ENCODE assay signal across 1 cellular context in the genomic region with DNA sequence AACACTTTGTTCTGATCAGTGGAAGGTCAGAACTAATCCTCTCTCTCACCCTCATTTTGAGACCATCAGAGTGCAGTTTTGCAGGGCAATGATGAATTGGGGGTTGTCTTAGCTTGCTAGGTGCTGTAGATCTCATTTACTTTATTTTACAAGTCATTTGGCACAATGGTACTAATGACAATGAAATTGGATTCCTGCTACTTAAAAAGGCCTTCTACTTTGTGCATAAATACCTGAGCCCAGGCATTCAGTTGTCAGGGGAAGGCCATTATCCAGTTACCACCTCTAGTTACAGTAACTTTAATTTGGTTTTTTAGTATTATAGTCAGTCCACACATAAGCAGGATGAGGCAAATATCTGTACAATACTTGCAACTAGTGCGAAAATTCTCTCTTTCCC.
TF ChIP-seq lines count a peak whose summit lies in the region.

No MANE protein-coding gene starts in this region.

TF ChIP-seq in H1, 55 proteins besides CTCF, POLR2A, EP300 and RAD21 (continued from another document):
- TF ChIP-seq, protein P1, sequence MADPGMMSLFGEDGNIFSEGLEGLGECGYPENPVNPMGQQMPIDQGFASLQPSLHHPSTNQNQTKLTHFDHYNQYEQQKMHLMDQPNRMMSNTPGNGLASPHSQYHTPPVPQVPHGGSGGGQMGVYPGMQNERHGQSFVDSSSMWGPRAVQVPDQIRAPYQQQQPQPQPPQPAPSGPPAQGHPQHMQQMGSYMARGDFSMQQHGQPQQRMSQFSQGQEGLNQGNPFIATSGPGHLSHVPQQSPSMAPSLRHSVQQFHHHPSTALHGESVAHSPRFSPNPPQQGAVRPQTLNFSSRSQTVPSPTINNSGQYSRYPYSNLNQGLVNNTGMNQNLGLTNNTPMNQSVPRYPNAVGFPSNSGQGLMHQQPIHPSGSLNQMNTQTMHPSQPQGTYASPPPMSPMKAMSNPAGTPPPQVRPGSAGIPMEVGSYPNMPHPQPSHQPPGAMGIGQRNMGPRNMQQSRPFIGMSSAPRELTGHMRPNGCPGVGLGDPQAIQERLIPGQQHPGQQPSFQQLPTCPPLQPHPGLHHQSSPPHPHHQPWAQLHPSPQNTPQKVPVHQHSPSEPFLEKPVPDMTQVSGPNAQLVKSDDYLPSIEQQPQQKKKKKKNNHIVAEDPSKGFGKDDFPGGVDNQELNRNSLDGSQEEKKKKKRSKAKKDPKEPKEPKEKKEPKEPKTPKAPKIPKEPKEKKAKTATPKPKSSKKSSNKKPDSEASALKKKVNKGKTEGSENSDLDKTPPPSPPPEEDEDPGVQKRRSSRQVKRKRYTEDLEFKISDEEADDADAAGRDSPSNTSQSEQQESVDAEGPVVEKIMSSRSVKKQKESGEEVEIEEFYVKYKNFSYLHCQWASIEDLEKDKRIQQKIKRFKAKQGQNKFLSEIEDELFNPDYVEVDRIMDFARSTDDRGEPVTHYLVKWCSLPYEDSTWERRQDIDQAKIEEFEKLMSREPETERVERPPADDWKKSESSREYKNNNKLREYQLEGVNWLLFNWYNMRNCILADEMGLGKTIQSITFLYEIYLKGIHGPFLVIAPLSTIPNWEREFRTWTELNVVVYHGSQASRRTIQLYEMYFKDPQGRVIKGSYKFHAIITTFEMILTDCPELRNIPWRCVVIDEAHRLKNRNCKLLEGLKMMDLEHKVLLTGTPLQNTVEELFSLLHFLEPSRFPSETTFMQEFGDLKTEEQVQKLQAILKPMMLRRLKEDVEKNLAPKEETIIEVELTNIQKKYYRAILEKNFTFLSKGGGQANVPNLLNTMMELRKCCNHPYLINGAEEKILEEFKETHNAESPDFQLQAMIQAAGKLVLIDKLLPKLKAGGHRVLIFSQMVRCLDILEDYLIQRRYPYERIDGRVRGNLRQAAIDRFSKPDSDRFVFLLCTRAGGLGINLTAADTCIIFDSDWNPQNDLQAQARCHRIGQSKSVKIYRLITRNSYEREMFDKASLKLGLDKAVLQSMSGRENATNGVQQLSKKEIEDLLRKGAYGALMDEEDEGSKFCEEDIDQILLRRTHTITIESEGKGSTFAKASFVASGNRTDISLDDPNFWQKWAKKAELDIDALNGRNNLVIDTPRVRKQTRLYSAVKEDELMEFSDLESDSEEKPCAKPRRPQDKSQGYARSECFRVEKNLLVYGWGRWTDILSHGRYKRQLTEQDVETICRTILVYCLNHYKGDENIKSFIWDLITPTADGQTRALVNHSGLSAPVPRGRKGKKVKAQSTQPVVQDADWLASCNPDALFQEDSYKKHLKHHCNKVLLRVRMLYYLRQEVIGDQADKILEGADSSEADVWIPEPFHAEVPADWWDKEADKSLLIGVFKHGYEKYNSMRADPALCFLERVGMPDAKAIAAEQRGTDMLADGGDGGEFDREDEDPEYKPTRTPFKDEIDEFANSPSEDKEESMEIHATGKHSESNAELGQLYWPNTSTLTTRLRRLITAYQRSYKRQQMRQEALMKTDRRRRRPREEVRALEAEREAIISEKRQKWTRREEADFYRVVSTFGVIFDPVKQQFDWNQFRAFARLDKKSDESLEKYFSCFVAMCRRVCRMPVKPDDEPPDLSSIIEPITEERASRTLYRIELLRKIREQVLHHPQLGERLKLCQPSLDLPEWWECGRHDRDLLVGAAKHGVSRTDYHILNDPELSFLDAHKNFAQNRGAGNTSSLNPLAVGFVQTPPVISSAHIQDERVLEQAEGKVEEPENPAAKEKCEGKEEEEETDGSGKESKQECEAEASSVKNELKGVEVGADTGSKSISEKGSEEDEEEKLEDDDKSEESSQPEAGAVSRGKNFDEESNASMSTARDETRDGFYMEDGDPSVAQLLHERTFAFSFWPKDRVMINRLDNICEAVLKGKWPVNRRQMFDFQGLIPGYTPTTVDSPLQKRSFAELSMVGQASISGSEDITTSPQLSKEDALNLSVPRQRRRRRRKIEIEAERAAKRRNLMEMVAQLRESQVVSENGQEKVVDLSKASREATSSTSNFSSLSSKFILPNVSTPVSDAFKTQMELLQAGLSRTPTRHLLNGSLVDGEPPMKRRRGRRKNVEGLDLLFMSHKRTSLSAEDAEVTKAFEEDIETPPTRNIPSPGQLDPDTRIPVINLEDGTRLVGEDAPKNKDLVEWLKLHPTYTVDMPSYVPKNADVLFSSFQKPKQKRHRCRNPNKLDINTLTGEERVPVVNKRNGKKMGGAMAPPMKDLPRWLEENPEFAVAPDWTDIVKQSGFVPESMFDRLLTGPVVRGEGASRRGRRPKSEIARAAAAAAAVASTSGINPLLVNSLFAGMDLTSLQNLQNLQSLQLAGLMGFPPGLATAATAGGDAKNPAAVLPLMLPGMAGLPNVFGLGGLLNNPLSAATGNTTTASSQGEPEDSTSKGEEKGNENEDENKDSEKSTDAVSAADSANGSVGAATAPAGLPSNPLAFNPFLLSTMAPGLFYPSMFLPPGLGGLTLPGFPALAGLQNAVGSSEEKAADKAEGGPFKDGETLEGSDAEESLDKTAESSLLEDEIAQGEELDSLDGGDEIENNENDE (IDR thresholded peaks at IDR 0.05; ENCODE audit: insufficient replicate concordance, low read length): no peak
- TF ChIP-seq, protein P2, sequence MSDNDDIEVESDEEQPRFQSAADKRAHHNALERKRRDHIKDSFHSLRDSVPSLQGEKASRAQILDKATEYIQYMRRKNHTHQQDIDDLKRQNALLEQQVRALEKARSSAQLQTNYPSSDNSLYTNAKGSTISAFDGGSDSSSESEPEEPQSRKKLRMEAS (IDR thresholded peaks at IDR 0.05): no peak
- no peak for TF ChIP-seq BCL11A (IDR thresholded peaks at IDR 0.05; ENCODE audit: low read depth in 2 of 2, low read length in 2 of 2)
- no peak for TF ChIP-seq JUN (IDR thresholded peaks at IDR 0.05; ENCODE audit: low read depth, low read length)
